ENCODE assay signal across 15 cellular contexts in the genomic region with DNA sequence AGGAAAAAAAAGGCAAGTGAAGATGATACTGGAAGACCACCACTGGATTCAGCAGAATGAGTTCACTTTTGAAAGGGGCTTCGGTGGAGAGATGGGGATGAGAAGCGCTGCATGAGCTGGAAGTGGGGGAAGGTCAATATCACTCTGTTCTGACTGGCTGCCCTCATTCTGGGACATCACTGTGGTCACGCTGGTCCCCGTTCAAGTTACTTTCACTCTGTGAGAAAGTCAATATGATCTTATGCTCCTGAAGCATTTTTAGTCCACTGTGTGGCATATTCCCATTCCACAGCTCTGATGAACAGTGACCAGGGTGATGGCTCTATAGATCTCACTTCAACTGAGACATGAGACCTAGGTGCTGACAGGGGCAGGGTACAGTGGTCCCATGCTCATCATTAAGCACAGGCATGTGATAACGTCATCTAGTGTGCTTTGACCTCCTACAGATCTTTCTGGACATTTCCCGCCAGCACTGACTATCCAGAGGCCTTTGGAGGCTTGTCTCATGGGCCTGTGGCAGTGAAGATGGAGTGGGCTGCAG. TPM values are rescaled to one million over a fixed set of nuclear protein-coding genes. Genes with fewer than 3 reads are reported as not detected.
DNase-seq lines count a peak whose midpoint lies in the region; ATAC-seq, FAIRE-seq and TF ChIP-seq lines count a peak whose summit lies in the region.
"Had no signal": no experiment of that assay in that cellular context is flagged by ENCODE, and none has a peak within 500 bp of the region (broad histone marks: within the 10 kb centered on the region; RNA-seq: fewer than 3 reads in every experiment).

No MANE protein-coding gene starts in this region.

- H3K9me3 Mint-ChIP-seq in effector memory CD8-positive, alpha-beta T cell = no peaks in the 10 kb centered on the region
- no peaks in the 10 kb centered on the region for H3K9me3 Mint-ChIP-seq in mesothelial cell of epicardium
- H3K9me3 Mint-ChIP-seq: activated CD4-positive, alpha-beta memory T cell treated with anti-CD3 and anti-CD28 coated beads, Interleukin-2, amount 10 ng/mL, durations not matched to agents 7 days and 5 days; activated naive CD4-positive, alpha-beta T cell treated with anti-CD3 and anti-CD28 coated beads for 36 hours had no signal

- H3K4me1 Mint-ChIP-seq in effector memory CD8-positive, alpha-beta T cell (ENCODE audit: low read depth in 2 of 2) = peaks cover 60 to 71% of the 10 kb centered on the region in 2 donors
- no peaks in the 10 kb centered on the region for H3K4me1 Mint-ChIP-seq in mesothelial cell of epicardium

- ATAC-seq in GM18502 (IDR thresholded peaks at IDR 0.05; ENCODE audit: poor library complexity, unreplicated experiment) (peak; percentile 32), GM19467 (IDR thresholded peaks at IDR 0.05; ENCODE audit: unreplicated experiment) (peak; percentile 4), HG03354 (IDR thresholded peaks at IDR 0.05; ENCODE audit: poor library complexity, severe bottlenecking, unreplicated experiment) (peak; percentile 14), GM19324 (IDR thresholded peaks at IDR 0.05; ENCODE audit: low FRiP score, unreplicated experiment) (no peak), GM19023 (IDR thresholded peaks at IDR 0.05; ENCODE audit: unreplicated experiment) (no peak)
- no peak for ATAC-seq in effector memory CD8-positive, alpha-beta T cell (replicated peaks)
- ATAC-seq: esophagus mucosa, left colon had no signal

- TF ChIP-seq CTCF in mesothelial cell of epicardium (IDR thresholded peaks at IDR 0.05; ENCODE audit: unreplicated experiment) = no peak

- no peak for DNase-seq in effector memory CD8-positive, alpha-beta T cell
- DNase-seq in urothelium cell line (ENCODE audit: low spot score) (no peak), mesothelial cell of epicardium (ENCODE audit: low spot score in 2 of 2, unreplicated experiment in 2 of 2) (no peak)
- DNase-seq: activated CD4-positive, alpha-beta memory T cell treated with anti-CD3 and anti-CD28 coated beads, Interleukin-2, amount 10 ng/mL, durations not matched to agents 7 days and 5 days; KG1; left colon; NCI-H526 treated with DMSO at 0.1 percent for 48 hours had no signal

- peak overlapping the region; percentile 42 to 52 for H3K4me3 Mint-ChIP-seq in effector memory CD8-positive, alpha-beta T cell
- H3K4me3 Mint-ChIP-seq in mesothelial cell of epicardium = no peak overlapping the region
- H3K4me3 Mint-ChIP-seq: activated CD4-positive, alpha-beta memory T cell treated with anti-CD3 and anti-CD28 coated beads, Interleukin-2, amount 10 ng/mL, durations not matched to agents 7 days and 5 days; activated naive CD4-positive, alpha-beta T cell treated with anti-CD3 and anti-CD28 coated beads for 36 hours had no signal

- peaks cover 63% of the 10 kb centered on the region for H3K36me3 Mint-ChIP-seq in effector memory CD8-positive, alpha-beta T cell (ENCODE audit: insufficient read depth)
- peaks cover 32% of the 10 kb centered on the region for H3K36me3 Mint-ChIP-seq in mesothelial cell of epicardium

- no peak for FAIRE-seq in urothelium cell line (lab: Jason Lieb, UNC)
- FAIRE-seq: G401.6 had no signal

- H3K27ac Mint-ChIP-seq in effector memory CD8-positive, alpha-beta T cell = peak overlapping the region; percentile 78 to 86
- H3K27ac Mint-ChIP-seq in mesothelial cell of epicardium = no peak overlapping the region
- H3K27ac Mint-ChIP-seq: activated CD4-positive, alpha-beta memory T cell treated with anti-CD3 and anti-CD28 coated beads, Interleukin-2, amount 10 ng/mL, durations not matched to agents 7 days and 5 days; activated naive CD4-positive, alpha-beta T cell treated with anti-CD3 and anti-CD28 coated beads for 36 hours had no signal

- H3K27me3 Mint-ChIP-seq in effector memory CD8-positive, alpha-beta T cell = no peaks in the 10 kb centered on the region
- no peaks in the 10 kb centered on the region for H3K27me3 Mint-ChIP-seq in mesothelial cell of epicardium (ENCODE audit: low read depth)
- H3K27me3 Mint-ChIP-seq: activated CD4-positive, alpha-beta memory T cell treated with anti-CD3 and anti-CD28 coated beads, Interleukin-2, amount 10 ng/mL, durations not matched to agents 7 days and 5 days had no signal

RNA-seq across cellular contexts. Expression of a gene that starts 40.2 kb away (rescaled TPM):
- total RNA-seq in mesothelial cell of epicardium = 0.14 to 0.25 TPM (median 0.16 TPM) in 3 replicates

Comparison
In these comparisons a context has a peak if more than half of its experiments do, and no peak if none do; other contexts are left out.
1. ATAC-seq: peak in GM18502 (single experiment), GM19467 (single experiment) and HG03354 (single experiment); none in effector memory CD8-positive, alpha-beta T cell (single experiment), GM19324 (single experiment) and GM19023 (single experiment).